In the genomic region with DNA sequence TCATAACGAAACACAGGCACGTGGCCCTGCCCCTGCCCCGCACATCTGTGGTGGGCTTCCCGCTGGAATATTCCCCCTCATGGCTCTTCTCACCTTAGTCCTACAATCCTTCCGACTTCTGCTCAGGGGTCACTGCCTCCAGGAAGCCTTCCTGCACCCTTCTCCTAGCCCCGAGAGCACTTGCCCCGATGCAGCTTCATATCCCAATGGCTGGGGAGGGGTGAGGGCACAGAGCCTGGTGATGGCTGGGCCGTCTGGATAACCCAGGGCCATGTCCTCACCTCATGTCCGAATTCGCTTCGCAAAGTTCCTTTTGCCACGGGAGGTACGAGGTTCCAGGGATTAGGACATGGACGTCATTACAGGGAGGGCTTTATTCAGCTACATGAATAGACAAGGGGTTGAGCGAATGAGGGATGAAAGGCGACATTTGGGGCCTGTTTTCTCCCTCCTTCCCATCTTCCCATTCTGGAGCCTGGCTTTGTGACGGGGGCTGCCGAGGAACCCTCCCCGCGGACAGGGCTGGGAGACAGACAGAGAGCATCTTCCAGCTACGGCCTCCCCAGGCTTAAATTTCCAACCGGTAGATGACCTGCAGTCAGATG, we compare ENCODE assay signal across 19 cellular contexts. TPM values are rescaled to one million over a fixed set of nuclear protein-coding genes. Genes with fewer than 3 reads are reported as not detected.
"Had no signal": no experiment of that assay in that cellular context is flagged by ENCODE, and none has a peak within 500 bp of the region (broad histone marks: within the 10 kb centered on the region; RNA-seq: fewer than 3 reads in every experiment).

No MANE protein-coding gene starts in this region.

- H3K9me3 Mint-ChIP-seq: activated CD4-positive, alpha-beta T cell treated with anti-CD3 and anti-CD28 coated beads, Interleukin-2, amount 10 ng/mL, durations not matched to agents 24 days and 14 days had no signal

- DNase-seq: activated CD4-positive, alpha-beta T cell treated with anti-CD3 and anti-CD28 coated beads, Interleukin-2, amount 10 ng/mL, durations not matched to agents 24 days and 14 days; foreskin melanocyte; mammary epithelial cell; naive thymus-derived CD8-positive, alpha-beta T cell; occipital lobe; stimulated activated CD4-positive, alpha-beta T cell treated with anti-CD3 and anti-CD28 coated beads, Interleukin-15, amount 100 ng/mL, for 24 hours; stimulated activated CD4-positive, alpha-beta T cell treated with anti-CD3 and anti-CD28 coated beads, Interleukin-4, amount 100 ng/mL, for 4 hours; stomach; T-helper 1 cell; thyroid gland had no signal

- H3K27me3 Mint-ChIP-seq: activated CD4-positive, alpha-beta T cell treated with anti-CD3 and anti-CD28 coated beads, Interleukin-2, amount 10 ng/mL, durations not matched to agents 24 days and 14 days had no signal

- H3K27ac ChIP-seq: adrenal gland, body of pancreas, stomach, thyroid gland, vagina, VCaP had no signal

- H3K4me3 Mint-ChIP-seq: activated CD4-positive, alpha-beta T cell treated with anti-CD3 and anti-CD28 coated beads, Interleukin-2, amount 10 ng/mL, durations not matched to agents 24 days and 14 days had no signal

- H3K36me3 ChIP-seq: adrenal gland, stomach, thyroid gland, vagina had no signal

- H3K36me3 Mint-ChIP-seq: naive thymus-derived CD8-positive, alpha-beta T cell had no signal

- H3K4me1 Mint-ChIP-seq: activated CD4-positive, alpha-beta T cell treated with anti-CD3 and anti-CD28 coated beads, Interleukin-2, amount 10 ng/mL, durations not matched to agents 24 days and 14 days had no signal

- H3K9me3 ChIP-seq: adrenal gland, thyroid gland, vagina had no signal

- ATAC-seq: body of pancreas; left lobe of liver; mucosa of descending colon; naive thymus-derived CD8-positive, alpha-beta T cell had no signal

- H3K27me3 ChIP-seq: adrenal gland, thyroid gland, vagina had no signal

- H3K27ac Mint-ChIP-seq: activated CD4-positive, alpha-beta T cell treated with anti-CD3 and anti-CD28 coated beads, Interleukin-2, amount 10 ng/mL, durations not matched to agents 24 days and 14 days had no signal

- H3K4me3 ChIP-seq: adrenal gland, body of pancreas, mucosa of descending colon, stomach, thyroid gland, vagina had no signal

- H3K4me1 ChIP-seq: adrenal gland, body of pancreas, stomach, thyroid gland, vagina had no signal

RNA-seq across cellular contexts. Expression of a gene that starts 35.5 kb away (rescaled TPM):
- total RNA-seq: activated CD4-positive, alpha-beta T cell treated with anti-CD3 and anti-CD28 coated beads, Interleukin-2, amount 10 ng/mL, durations not matched to agents 24 days and 14 days; adrenal gland; body of pancreas; dermis microvascular lymphatic vessel endothelial cell; endothelial cell of umbilical vein; left lobe of liver; mammary epithelial cell; naive thymus-derived CD8-positive, alpha-beta T cell; pulmonary artery endothelial cell; vagina had no signal
